ENCODE assay signal across 11 cellular contexts in genomic region chr18:61569176-61569892, GRCh38.
DNase-seq lines count a peak whose midpoint lies in the region; ATAC-seq, FAIRE-seq and TF ChIP-seq lines count a peak whose summit lies in the region.
"Had no signal": no experiment of that assay in that cellular context is flagged by ENCODE, and none has a peak within 500 bp of the region (broad histone marks: within the 10 kb centered on the region; RNA-seq: fewer than 3 reads in every experiment).

No MANE protein-coding gene starts in this region.

- no peak overlapping the region for H3K14ac ChIP-seq in neuronal stem cell (ENCODE audit: low read length)

- H3K27me3 ChIP-seq in astrocyte (ENCODE audit: insufficient read depth, low read length) (no peaks in the 10 kb centered on the region), aorta (ENCODE audit: control insufficient read depth in 1 of 2, insufficient read depth in 2 of 2, low read length in 1 of 2) (no peaks in the 10 kb centered on the region), neuronal stem cell (ENCODE audit: control insufficient read depth in 3 of 3, insufficient read depth in 3 of 3, low read depth in 1 of 3, low read length in 3 of 3) (no peaks in the 10 kb centered on the region)
- H3K27me3 ChIP-seq: neutrophil had no signal

- H3K23ac ChIP-seq in neuronal stem cell (ENCODE audit: low read depth, low read length, poor library complexity): no peak overlapping the region

- no peak overlapping the region for H2BK5ac ChIP-seq in neuronal stem cell (ENCODE audit: low read length)

- ATAC-seq in activated CD8-positive, alpha-beta T cell treated with anti-CD3 and anti-CD28 coated beads for 36 hours: peak; percentile 51
- ATAC-seq in activated CD8-positive, alpha-beta T cell treated with anti-CD3 and anti-CD28 coated beads, Interleukin-2, amount 10 ng/mL, durations not matched to agents 7 days and 5 days: no peak
- ATAC-seq in left cardiac atrium (peak; percentile 97 to 98), aorta (ENCODE audit: low FRiP score) (peak; percentile 54), left colon (no peak)
- ATAC-seq: A549 had no signal

- H4K8ac ChIP-seq in neuronal stem cell (ENCODE audit: low read depth, low read length): no peak overlapping the region

- CTCF ChIA-PET in activated CD8-positive, alpha-beta T cell treated with anti-CD3 and anti-CD28 coated beads for 36 hours (lab: Charles Lee): interaction anchor here (1.2 kb wide), 1 partner anchor 13 kb away, joined by 3 read pairs; no protein-coding TSS in a partner anchor
- CTCF ChIA-PET in activated CD8-positive, alpha-beta T cell treated with anti-CD3 and anti-CD28 coated beads, Interleukin-2, amount 10 ng/mL, durations not matched to agents 7 days and 5 days (lab: Charles Lee): no interaction called here

- H4K20me1 ChIP-seq in astrocyte (ENCODE audit: insufficient read depth, low read length): no peaks in the 10 kb centered on the region

- intact Hi-C loops in activated CD8-positive, alpha-beta T cell treated with anti-CD3 and anti-CD28 coated beads for 36 hours (cut with micrococcal nuclease): no loop called here
- intact Hi-C loops in left cardiac atrium (cut with DNase I) (no loop called here), aorta (cut with DNase I) (no loop called here), left colon (cut with DNase I, micrococcal nuclease) (no loop called here)

- no peak overlapping the region for H2BK12ac ChIP-seq in neuronal stem cell (ENCODE audit: low read length)

- H3K4me1 ChIP-seq in astrocyte (ENCODE audit: insufficient read depth, low read length) (peaks cover 12% of the 10 kb centered on the region), aorta (ENCODE audit: control insufficient read depth in 1 of 2, insufficient read depth in 2 of 2, low read length in 2 of 2) (no peaks in the 10 kb centered on the region), neuronal stem cell (ENCODE audit: control insufficient read depth in 2 of 2, insufficient read depth in 1 of 2, low read depth in 1 of 2, low read length in 2 of 2) (peaks cover 0 to 4% of the 10 kb centered on the region in 2 donors)
- H3K4me1 ChIP-seq: A549 had no signal

- H3K27me3 Mint-ChIP-seq in activated CD8-positive, alpha-beta T cell treated with anti-CD3 and anti-CD28 coated beads for 36 hours: peaks cover 20% of the 10 kb centered on the region
- no peaks in the 10 kb centered on the region for H3K27me3 Mint-ChIP-seq in activated CD8-positive, alpha-beta T cell treated with anti-CD3 and anti-CD28 coated beads, Interleukin-2, amount 10 ng/mL, durations not matched to agents 7 days and 5 days (ENCODE audit: low read depth)
- no peaks in the 10 kb centered on the region for H3K27me3 Mint-ChIP-seq in astrocyte (ENCODE audit: low read depth, unreplicated experiment)

- H3K9me3 ChIP-seq in astrocyte (ENCODE audit: insufficient read depth, low read depth, low read length) (no peaks in the 10 kb centered on the region), aorta (ENCODE audit: control insufficient read depth, low read length) (peaks cover 3% of the 10 kb centered on the region), neuronal stem cell (replicated peaks in 1 of 2; ENCODE audit: control insufficient read depth in 2 of 2, insufficient read depth in 1 of 2, low read depth in 1 of 2, low read length in 2 of 2) (peaks cover 2% of the 10 kb centered on the region in 2 donors)
- H3K9me3 ChIP-seq: A549, neutrophil had no signal

- no peak overlapping the region for H2AK5ac ChIP-seq in neuronal stem cell (ENCODE audit: low read depth, low read length)

- FAIRE-seq in astrocyte (lab: Jason Lieb, UNC): peak; percentile 92
- FAIRE-seq: A549, GM12892 had no signal

- WGBS in aorta, 2 donors: 37 to 41% methylated on average over 9 of the region's 9 CpGs
- WGBS in neuronal stem cell (ENCODE audit: extremely low coverage in 2 of 2, insufficient read length in 2 of 2, insufficient replicate concordance in 1 of 2), 2 donors: no CpG with 5 or more reads among the region's 9 CpGs

- H3K9me3 Mint-ChIP-seq in activated CD8-positive, alpha-beta T cell treated with anti-CD3 and anti-CD28 coated beads for 36 hours: peaks cover 4% of the 10 kb centered on the region
- H3K9me3 Mint-ChIP-seq in activated CD8-positive, alpha-beta T cell treated with anti-CD3 and anti-CD28 coated beads, Interleukin-2, amount 10 ng/mL, durations not matched to agents 7 days and 5 days (ENCODE audit: insufficient read depth): no peaks in the 10 kb centered on the region
- H3K9me3 Mint-ChIP-seq in astrocyte (ENCODE audit: unreplicated experiment): peaks cover 28% of the 10 kb centered on the region

- peak overlapping the region; percentile 54 for H3K9ac ChIP-seq in astrocyte (ENCODE audit: low read length)
- H3K9ac ChIP-seq in neuronal stem cell (ENCODE audit: low read depth, low read length, poor library complexity): no peak overlapping the region

- H3K4me2 ChIP-seq in astrocyte (ENCODE audit: low read length) (peak overlapping the region; percentile 76), neuronal stem cell (ENCODE audit: insufficient read depth, low read length, poor library complexity, severe bottlenecking) (no peak overlapping the region)
- H3K4me2 ChIP-seq: A549 had no signal

- H3K36me3 ChIP-seq in astrocyte (ENCODE audit: insufficient read depth, low read length): no peaks in the 10 kb centered on the region
- H3K36me3 ChIP-seq in aorta (ENCODE audit: control insufficient read depth in 1 of 2, insufficient read depth in 2 of 2, low read length in 1 of 2): no peaks in the 10 kb centered on the region
- H3K36me3 ChIP-seq in neuronal stem cell (replicated peaks in 1 of 2; ENCODE audit: control insufficient read depth in 2 of 2, insufficient read depth in 2 of 2, low read length in 2 of 2): no peaks in the 10 kb centered on the region
- H3K36me3 ChIP-seq: neutrophil had no signal

- H4K91ac ChIP-seq in neuronal stem cell (ENCODE audit: low read depth, low read length, poor library complexity): no peak overlapping the region

- H3K27ac Mint-ChIP-seq in activated CD8-positive, alpha-beta T cell treated with anti-CD3 and anti-CD28 coated beads for 36 hours: no peak overlapping the region
- H3K27ac Mint-ChIP-seq in activated CD8-positive, alpha-beta T cell treated with anti-CD3 and anti-CD28 coated beads, Interleukin-2, amount 10 ng/mL, durations not matched to agents 7 days and 5 days: no peak overlapping the region
- H3K27ac Mint-ChIP-seq in astrocyte (ENCODE audit: unreplicated experiment): peak overlapping the region; percentile 100

- H3K18ac ChIP-seq in neuronal stem cell (ENCODE audit: low read length): no peak overlapping the region

- H2BK15ac ChIP-seq in neuronal stem cell (ENCODE audit: low read length): no peak overlapping the region

- TF ChIP-seq CTCF in activated CD8-positive, alpha-beta T cell treated with anti-CD3 and anti-CD28 coated beads for 36 hours (IDR thresholded peaks at IDR 0.05): no peak
- TF ChIP-seq CTCF in astrocyte (IDR thresholded peaks at IDR 0.05; ENCODE audit: insufficient read depth, low read depth, low read length): no peak

- POLR2A ChIA-PET in activated CD8-positive, alpha-beta T cell treated with anti-CD3 and anti-CD28 coated beads for 36 hours (lab: Charles Lee): interaction anchor here (0.5 kb wide), 1 partner anchor 16 kb away, joined by 3 read pairs; no protein-coding TSS in a partner anchor
- POLR2A ChIA-PET in activated CD8-positive, alpha-beta T cell treated with anti-CD3 and anti-CD28 coated beads, Interleukin-2, amount 10 ng/mL, durations not matched to agents 7 days and 5 days (lab: Charles Lee): no interaction called here

- H3K36me3 Mint-ChIP-seq in activated CD8-positive, alpha-beta T cell treated with anti-CD3 and anti-CD28 coated beads for 36 hours (ENCODE audit: low read depth): no peaks in the 10 kb centered on the region
- H3K36me3 Mint-ChIP-seq in activated CD8-positive, alpha-beta T cell treated with anti-CD3 and anti-CD28 coated beads, Interleukin-2, amount 10 ng/mL, durations not matched to agents 7 days and 5 days (ENCODE audit: low read depth): no peaks in the 10 kb centered on the region
- H3K36me3 Mint-ChIP-seq in astrocyte (ENCODE audit: low read depth, unreplicated experiment): peaks cover 12% of the 10 kb centered on the region

- peak; percentile 12 for DNase-seq in activated CD8-positive, alpha-beta T cell treated with anti-CD3 and anti-CD28 coated beads for 36 hours
- DNase-seq in activated CD8-positive, alpha-beta T cell treated with anti-CD3 and anti-CD28 coated beads, Interleukin-2, amount 10 ng/mL, durations not matched to agents 7 days and 5 days: no peak
- DNase-seq in astrocyte (ENCODE audit: low read depth) (peak; percentile 86), left cardiac atrium (peak; percentile 54), aorta (peak in 1 of 2 donors; percentile 67), germinal center (ENCODE audit: low spot score) (no peak), neuronal stem cell (ENCODE audit: low spot score) (no peak), left colon (no peak)

- H2AFZ ChIP-seq in astrocyte (ENCODE audit: low read depth, low read length) (peak overlapping the region; percentile 75), neuronal stem cell (ENCODE audit: low read length) (no peak overlapping the region)

- no peak overlapping the region for H2BK120ac ChIP-seq in neuronal stem cell (ENCODE audit: low read depth, low read length)

- H3K4me3 ChIP-seq in astrocyte (ENCODE audit: insufficient read depth, low read depth, low read length): peak overlapping the region; percentile 15
- H3K4me3 ChIP-seq in aorta (ENCODE audit: low read length in 2 of 2): no peak overlapping the region
- H3K4me3 ChIP-seq in neuronal stem cell (ENCODE audit: low read length in 2 of 2): no peak overlapping the region
- H3K4me3 ChIP-seq: A549 had no signal

- H3K4me3 Mint-ChIP-seq in activated CD8-positive, alpha-beta T cell treated with anti-CD3 and anti-CD28 coated beads for 36 hours: no peak overlapping the region
- no peak overlapping the region for H3K4me3 Mint-ChIP-seq in activated CD8-positive, alpha-beta T cell treated with anti-CD3 and anti-CD28 coated beads, Interleukin-2, amount 10 ng/mL, durations not matched to agents 7 days and 5 days
- peak overlapping the region; percentile 40 for H3K4me3 Mint-ChIP-seq in astrocyte (ENCODE audit: unreplicated experiment)

- no peak overlapping the region for H3K4ac ChIP-seq in neuronal stem cell (ENCODE audit: low read length)

- no peaks in the 10 kb centered on the region for H3K79me2 ChIP-seq in astrocyte (ENCODE audit: insufficient read depth, low read length)

- no peaks in the 10 kb centered on the region for H3K79me1 ChIP-seq in neuronal stem cell (ENCODE audit: low read depth, low read length)

- H3K4me1 Mint-ChIP-seq in activated CD8-positive, alpha-beta T cell treated with anti-CD3 and anti-CD28 coated beads for 36 hours (ENCODE audit: low read depth): no peaks in the 10 kb centered on the region
- H3K4me1 Mint-ChIP-seq in activated CD8-positive, alpha-beta T cell treated with anti-CD3 and anti-CD28 coated beads, Interleukin-2, amount 10 ng/mL, durations not matched to agents 7 days and 5 days (ENCODE audit: low read depth): no peaks in the 10 kb centered on the region
- H3K4me1 Mint-ChIP-seq in astrocyte (ENCODE audit: low read depth, unreplicated experiment): peaks cover 18% of the 10 kb centered on the region

- H3K27ac ChIP-seq in astrocyte (ENCODE audit: low read depth, low read length): peak overlapping the region; percentile 82
- peak overlapping the region in 1 of 2 donors; percentile 43 for H3K27ac ChIP-seq in aorta (ENCODE audit: low read depth in 1 of 2, low read length in 2 of 2)
- H3K27ac ChIP-seq in neuronal stem cell (replicated peaks; ENCODE audit: low read length): no peak overlapping the region
- H3K27ac ChIP-seq: A549, neutrophil had no signal

Comparison
In these comparisons a context has a peak if more than half of its experiments do, and no peak if none do; other contexts are left out.
1. ATAC-seq: peak in activated CD8-positive, alpha-beta T cell treated with anti-CD3 and anti-CD28 coated beads for 36 hours (single experiment), left cardiac atrium (2 of 2) and aorta (single experiment); none in activated CD8-positive, alpha-beta T cell treated with anti-CD3 and anti-CD28 coated beads, Interleukin-2, amount 10 ng/mL, durations not matched to agents 7 days and 5 days (single experiment) and left colon (single experiment).
2. DNase-seq: peak in activated CD8-positive, alpha-beta T cell treated with anti-CD3 and anti-CD28 coated beads for 36 hours (single experiment), astrocyte (single experiment) and left cardiac atrium (single experiment); none in activated CD8-positive, alpha-beta T cell treated with anti-CD3 and anti-CD28 coated beads, Interleukin-2, amount 10 ng/mL, durations not matched to agents 7 days and 5 days (single experiment), germinal center (single experiment), neuronal stem cell (single experiment) and left colon (0 of 2).